Comparison of ENCODE assay signal across 8 cellular contexts in genomic region chr1:26602378-26602959, GRCh38.
DNase-seq lines count a peak whose midpoint lies in the region; ATAC-seq and TF ChIP-seq lines count a peak whose summit lies in the region.

No MANE protein-coding gene starts in this region.

- peaks cover 0 to 8% (median 5%) of the 10 kb centered on the region in 9 donors for H3K4me1 ChIP-seq in heart right ventricle

- peaks cover 21% of the 10 kb centered on the region for H3K4me1 Mint-ChIP-seq in activated T-cell treated with anti-CD3 and anti-CD28 coated beads, Interleukin-2, amount 50 U/mL, for 72 hours (ENCODE audit: low read depth)

- no peaks in the 10 kb centered on the region for H3K27me3 Mint-ChIP-seq in activated T-cell treated with anti-CD3 and anti-CD28 coated beads, Interleukin-2, amount 50 U/mL, for 72 hours (ENCODE audit: low read depth)

- no peaks in the 10 kb centered on the region for H3K36me3 ChIP-seq in heart right ventricle

- in situ Hi-C loops in Caki2 (cut with HindIII; ENCODE audit: low pct_unique_long_range_greater_than_20kb, low sequenced_read_pairs), result no loop called here

- H3K27ac Mint-ChIP-seq in activated T-cell treated with anti-CD3 and anti-CD28 coated beads, Interleukin-2, amount 50 U/mL, for 72 hours, result no peak overlapping the region

- no peaks in the 10 kb centered on the region for H3K9me3 ChIP-seq in heart right ventricle

- H3K36me3 Mint-ChIP-seq in activated T-cell treated with anti-CD3 and anti-CD28 coated beads, Interleukin-2, amount 50 U/mL, for 72 hours (ENCODE audit: insufficient read depth in 2 of 2), result no peaks in the 10 kb centered on the region

- TF ChIP-seq CTCF in heart right ventricle (IDR thresholded peaks at IDR 0.05) (peak; percentile 77 to 95 (median 87)), retinal pigment epithelial cell (conservative IDR thresholded peaks at IDR 0.05; ENCODE audit: low read depth, low read length) (peak; percentile 79)

- intact Hi-C loops in heart right ventricle (cut with DNase I), result loop anchor here (1.0 to 10.0 kb wide), 10 partner anchors 72 to 280 kb away; no protein-coding TSS in a partner anchor

- ATAC-seq in activated T-cell treated with anti-CD3 and anti-CD28 coated beads, Interleukin-2, amount 50 U/mL, for 72 hours (replicated peaks in 1 of 2), result peak in 1 of 2 donors; percentile 44
- ATAC-seq in heart right ventricle, result peak in 3 of 8 donors; percentile 46 to 54 (median 52)
- no peak for ATAC-seq in HG03571 (IDR thresholded peaks at IDR 0.05; ENCODE audit: unreplicated experiment)
- ATAC-seq in GM21381 (IDR thresholded peaks at IDR 0.05; ENCODE audit: unreplicated experiment), result no peak

- peak; percentile 51 for DNase-seq in Caki2 (ENCODE audit: low read depth)
- DNase-seq in HCEC 1CT, result peak; percentile 48
- peak; percentile 40 for DNase-seq in NCI-H345 treated with DMSO at 0.1 percent for 48 hours (lab: John Stamatoyannopoulos, UW; ENCODE audit: unreplicated experiment)
- DNase-seq in activated T-cell treated with anti-CD3 and anti-CD28 coated beads, Interleukin-2, amount 50 U/mL, for 72 hours, result peak; percentile 29 to 62
- peak in 1 of 2 donors; percentile 70 for DNase-seq in heart right ventricle
- DNase-seq in retinal pigment epithelial cell (ENCODE audit: low read depth), result peak; percentile 15

- H3K4me3 ChIP-seq in heart right ventricle (no peak overlapping the region), retinal pigment epithelial cell (ENCODE audit: low read length) (no peak overlapping the region)

- no peaks in the 10 kb centered on the region for H3K9me3 Mint-ChIP-seq in activated T-cell treated with anti-CD3 and anti-CD28 coated beads, Interleukin-2, amount 50 U/mL, for 72 hours

- no peak overlapping the region for H3K27ac ChIP-seq in heart right ventricle

- 0% methylated on average over 2 of the region's 2 CpGs for WGBS in heart right ventricle, 2 donors

- no peak overlapping the region for H3K4me3 Mint-ChIP-seq in activated T-cell treated with anti-CD3 and anti-CD28 coated beads, Interleukin-2, amount 50 U/mL, for 72 hours

- H3K27me3 ChIP-seq in heart right ventricle, result no peaks in the 10 kb centered on the region
